In the genomic region with DNA sequence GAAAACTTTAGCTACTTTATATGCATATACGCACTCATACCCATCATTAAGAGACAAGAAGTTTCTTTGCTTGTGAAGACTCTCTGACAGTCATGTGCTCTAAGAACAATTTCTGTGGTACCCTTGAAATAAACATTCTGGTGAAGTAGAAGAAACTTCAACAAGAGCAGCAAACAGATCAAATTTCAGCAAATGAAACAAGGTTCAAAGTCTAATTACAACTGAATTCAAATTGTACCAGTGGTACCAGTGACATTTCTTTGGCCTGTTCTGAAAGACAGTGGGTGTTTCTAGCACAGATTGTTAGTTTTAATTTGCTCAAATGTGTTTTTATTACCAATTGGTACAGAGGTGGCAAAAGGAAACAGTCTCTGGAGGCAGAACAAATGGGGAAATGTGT, we compare ENCODE assay signal across 12 cellular contexts.
DNase-seq lines count a peak whose midpoint lies in the region; ATAC-seq and TF ChIP-seq lines count a peak whose summit lies in the region.
"Had no signal": no experiment of that assay in that cellular context is flagged by ENCODE, and none has a peak within 500 bp of the region (broad histone marks: within the 10 kb centered on the region; RNA-seq: fewer than 3 reads in every experiment).

No MANE protein-coding gene starts in this region.

- no peak overlapping the region for H2BK12ac ChIP-seq in mesenchymal stem cell (ENCODE audit: low read length in 2 of 2)

- POLR2A ChIA-PET in HCT116 (lab: Charles Lee), result no interaction called here

- RAD21 ChIA-PET in HCT116 (lab: Charles Lee; ENCODE audit: low non-redundant PET in 1 of 2, low total read pairs in 2 of 2, uncharacterized antibody in 2 of 2, unreplicated experiment in 2 of 2), result no interaction called here

- H3K9ac ChIP-seq in HCT116 (ENCODE audit: low read length), result no peak overlapping the region
- no peak overlapping the region for H3K9ac ChIP-seq in adipocyte (ENCODE audit: low read length)
- H3K9ac ChIP-seq in mesenchymal stem cell (ENCODE audit: low read length), result no peak overlapping the region

- 0 out of 2 replicates have a peak overlapping the region, but pooled peaks have one; percentile 8 for H3K4me2 ChIP-seq in HCT116 (ENCODE audit: low read length)
- no peak overlapping the region for H3K4me2 ChIP-seq in mesenchymal stem cell (ENCODE audit: low read length, poor library complexity, severe bottlenecking)

- H3K27ac ChIP-seq in HCT116 (ENCODE audit: low read depth, low read length) (no peak overlapping the region), mesenchymal stem cell (ENCODE audit: low read length, poor library complexity, severe bottlenecking) (no peak overlapping the region), vagina (peak overlapping the region; percentile 5)

- H3K4me1 ChIP-seq in HCT116 (ENCODE audit: control insufficient read depth in 1 of 2, insufficient read depth in 2 of 2, low read length in 2 of 2) (peaks cover 0 to 6% of the 10 kb centered on the region in 2 experiments; a peak in 1 of 4 replicates), adipocyte (ENCODE audit: control insufficient read depth, insufficient read depth, low read length) (peaks cover 2% of the 10 kb centered on the region), mesenchymal stem cell (ENCODE audit: control insufficient read depth, insufficient read depth, low read depth, low read length) (no peaks in the 10 kb centered on the region), vagina (peaks cover under 1% of the 10 kb centered on the region)

- 100% methylated on average over 1 of the region's 1 CpG for WGBS in mesenchymal stem cell

- no peaks in the 10 kb centered on the region for H4K20me1 ChIP-seq in HCT116 (ENCODE audit: insufficient read depth)

- no peak overlapping the region for H3K23ac ChIP-seq in mesenchymal stem cell (ENCODE audit: low read length in 2 of 2)

- H3K14ac ChIP-seq in mesenchymal stem cell (ENCODE audit: low read length in 2 of 2), result no peak overlapping the region

- no peak for DNase-seq in HCT116 (ENCODE audit: low read depth, low spot score)
- peak; percentile 3 for DNase-seq in adipocyte (ENCODE audit: low read depth)
- DNase-seq in mesenchymal stem cell, result peak; percentile 3
- no peak for DNase-seq in vagina (ENCODE audit: extremely low spot score in 2 of 2)
- DNase-seq in H7, result no peak
- DNase-seq: CD8-positive, alpha-beta T cell; MM.1S; NCI-H1105; NCI-H1694 treated with DMSO at 0.1 percent for 48 hours; SHP77 treated with DMSO at 0.1 percent for 48 hours had no signal

- no peak overlapping the region for H3K4me3 ChIP-seq in HCT116 (replicated peaks in 1 of 2; ENCODE audit: low read depth in 1 of 2, low read length in 2 of 2)
- no peak overlapping the region for H3K4me3 ChIP-seq in adipocyte (ENCODE audit: low read length)
- no peak overlapping the region for H3K4me3 ChIP-seq in mesenchymal stem cell (ENCODE audit: insufficient read depth in 1 of 2, low read depth in 1 of 2, low read length in 2 of 2)
- H3K4me3 ChIP-seq in vagina, result no peak overlapping the region
- no peak overlapping the region for H3K4me3 ChIP-seq in H7 (ENCODE audit: insufficient read depth, low read depth, low read length)

- H3K79me1 ChIP-seq in mesenchymal stem cell (replicated peaks; ENCODE audit: low read length, poor library complexity, severe bottlenecking), result no peaks in the 10 kb centered on the region

- H2AFZ ChIP-seq in HCT116 (ENCODE audit: low read depth, low read length, poor library complexity, severe bottlenecking) (peak overlapping the region; percentile 4), mesenchymal stem cell (ENCODE audit: low read depth, low read length) (no peak overlapping the region)

- no peak for ATAC-seq in HCT116
- no peak for ATAC-seq in GM21447 (IDR thresholded peaks at IDR 0.05; ENCODE audit: unreplicated experiment)
- no peak for ATAC-seq in HG03139 (IDR thresholded peaks at IDR 0.05; ENCODE audit: unreplicated experiment)
- ATAC-seq: CD8-positive, alpha-beta T cell had no signal

- no peak overlapping the region for H4K8ac ChIP-seq in mesenchymal stem cell (ENCODE audit: low read length)

- H4K91ac ChIP-seq in mesenchymal stem cell (ENCODE audit: low read length), result no peak overlapping the region

- no peak overlapping the region for H3K18ac ChIP-seq in mesenchymal stem cell (ENCODE audit: low read depth in 1 of 2, low read length in 2 of 2)

- no peak for TF ChIP-seq RAD21 in HCT116 (IDR thresholded peaks at IDR 0.05; ENCODE audit: low read depth)

- no peak overlapping the region for H2AK5ac ChIP-seq in mesenchymal stem cell (ENCODE audit: low read length, severe bottlenecking)

- H3K36me3 ChIP-seq in HCT116 (ENCODE audit: control insufficient read depth in 1 of 2, insufficient read depth in 2 of 2, low read length in 2 of 2), result no peaks in the 10 kb centered on the region
- H3K36me3 ChIP-seq in adipocyte (ENCODE audit: control insufficient read depth, insufficient read depth, low read length, severe bottlenecking), result no peaks in the 10 kb centered on the region
- H3K36me3 ChIP-seq in mesenchymal stem cell (ENCODE audit: control insufficient read depth in 1 of 2, insufficient read depth in 2 of 2, low read depth in 1 of 2, low read length in 2 of 2), result no peaks in the 10 kb centered on the region
- H3K36me3 ChIP-seq in vagina, result no peaks in the 10 kb centered on the region
- no peaks in the 10 kb centered on the region for H3K36me3 ChIP-seq in H7 (replicated peaks; ENCODE audit: control insufficient read depth, insufficient read depth, low read length)

- CTCF ChIA-PET in HCT116 (lab: Charles Lee), result no interaction called here

- H2BK15ac ChIP-seq in mesenchymal stem cell (ENCODE audit: low read depth, poor library complexity, severe bottlenecking), result no peak overlapping the region

- H3K79me2 ChIP-seq in HCT116 (ENCODE audit: insufficient read depth, low read length), result no peaks in the 10 kb centered on the region

- no peaks in the 10 kb centered on the region for H3K9me3 ChIP-seq in HCT116 (ENCODE audit: control insufficient read depth in 1 of 2, insufficient read depth in 1 of 2, low read depth in 1 of 2, low read length in 2 of 2)
- H3K9me3 ChIP-seq in adipocyte (ENCODE audit: control insufficient read depth, low read length), result no peaks in the 10 kb centered on the region
- H3K9me3 ChIP-seq in mesenchymal stem cell (ENCODE audit: control insufficient read depth, low read length), result no peaks in the 10 kb centered on the region
- H3K9me3 ChIP-seq in vagina, result no peaks in the 10 kb centered on the region

- TF ChIP-seq POLR2A in HCT116 (IDR thresholded peaks at IDR 0.05; ENCODE audit: borderline replicate concordance, extremely low read depth, insufficient read depth, insufficient read length) (no peak), vagina (IDR thresholded peaks at IDR 0.05) (no peak)

- H2BK5ac ChIP-seq in mesenchymal stem cell (ENCODE audit: low read depth, low read length, poor library complexity, severe bottlenecking), result no peak overlapping the region

- H3K27me3 ChIP-seq in HCT116 (ENCODE audit: insufficient read depth, low read length) (no peaks in the 10 kb centered on the region), adipocyte (replicated peaks; ENCODE audit: control insufficient read depth, insufficient read depth, low read length) (no peaks in the 10 kb centered on the region), mesenchymal stem cell (ENCODE audit: control insufficient read depth in 1 of 2, insufficient read depth in 1 of 2, low read length in 2 of 2) (peaks cover 0 to 8% of the 10 kb centered on the region in 2 experiments), vagina (no peaks in the 10 kb centered on the region), H7 (ENCODE audit: control insufficient read depth, insufficient read depth, low read length) (no peaks in the 10 kb centered on the region; the same call in 1 of the 2 replicates)

- H3K9me2 ChIP-seq in HCT116 (ENCODE audit: insufficient read depth), result no peaks in the 10 kb centered on the region

- TF ChIP-seq CTCF in HCT116 (IDR thresholded peaks at IDR 0.05 in 2 of 3, conservative IDR thresholded peaks at IDR 0.05 in 1 of 3; ENCODE audit: borderline replicate concordance in 1 of 3, insufficient read depth in 1 of 3, low read depth in 2 of 3, low read length in 2 of 3), result no peak
- TF ChIP-seq CTCF in vagina (IDR thresholded peaks at IDR 0.05), result no peak

- intact Hi-C loops in HCT116 (cut with micrococcal nuclease) (no loop called here), vagina (cut with DNase I) (no loop called here)

- H3K4ac ChIP-seq in mesenchymal stem cell (ENCODE audit: low read depth in 1 of 2, low read length in 2 of 2), result no peak overlapping the region

- BruUV-seq in HCT116 (replicated peaks; lab: Mats Ljungman, UMichigan), result no TSS peak

- no peak overlapping the region for H2BK120ac ChIP-seq in mesenchymal stem cell (ENCODE audit: low read depth, low read length)

TF ChIP-seq in HCT116, 20 proteins besides CTCF, POLR2A, EP300 and RAD21 (continues in another document):
- TF ChIP-seq SIN3A (IDR thresholded peaks at IDR 0.05; ENCODE audit: low read depth) (no peak), CEBPB (IDR thresholded peaks at IDR 0.05; ENCODE audit: low read depth) (no peak), TCF7L2 (IDR thresholded peaks at IDR 0.05; ENCODE audit: borderline replicate concordance, extremely low read depth, insufficient read depth, insufficient read length) (no peak), EZH2phosphoT487 (IDR thresholded peaks at IDR 0.05; ENCODE audit: borderline replicate concordance) (no peak), SRF (IDR thresholded peaks at IDR 0.05; ENCODE audit: low read depth) (no peak), FOSL1 (IDR thresholded peaks at IDR 0.05; ENCODE audit: low read depth) (no peak), ZBTB33 (IDR thresholded peaks at IDR 0.05; ENCODE audit: extremely low read depth, insufficient replicate concordance, low read length) (no peak), EGR1 (IDR thresholded peaks at IDR 0.05; ENCODE audit: low read depth) (no peak), ZNF274 (IDR thresholded peaks at IDR 0.05; ENCODE audit: low read depth, low read length) (no peak), YY1 (IDR thresholded peaks at IDR 0.05; ENCODE audit: extremely low read depth, insufficient replicate concordance, low read depth, low read length) (no peak), ELF1 (IDR thresholded peaks at IDR 0.05; ENCODE audit: borderline replicate concordance, low read depth) (no peak)

Comparison
In these comparisons a context has a peak if more than half of its experiments do, and no peak if none do; other contexts are left out.
1. DNase-seq: peak in adipocyte (single experiment) and mesenchymal stem cell (single experiment); none in HCT116 (single experiment), vagina (0 of 2) and H7 (single experiment).